11 cellular contexts compared by ENCODE assay signal in the genomic region with DNA sequence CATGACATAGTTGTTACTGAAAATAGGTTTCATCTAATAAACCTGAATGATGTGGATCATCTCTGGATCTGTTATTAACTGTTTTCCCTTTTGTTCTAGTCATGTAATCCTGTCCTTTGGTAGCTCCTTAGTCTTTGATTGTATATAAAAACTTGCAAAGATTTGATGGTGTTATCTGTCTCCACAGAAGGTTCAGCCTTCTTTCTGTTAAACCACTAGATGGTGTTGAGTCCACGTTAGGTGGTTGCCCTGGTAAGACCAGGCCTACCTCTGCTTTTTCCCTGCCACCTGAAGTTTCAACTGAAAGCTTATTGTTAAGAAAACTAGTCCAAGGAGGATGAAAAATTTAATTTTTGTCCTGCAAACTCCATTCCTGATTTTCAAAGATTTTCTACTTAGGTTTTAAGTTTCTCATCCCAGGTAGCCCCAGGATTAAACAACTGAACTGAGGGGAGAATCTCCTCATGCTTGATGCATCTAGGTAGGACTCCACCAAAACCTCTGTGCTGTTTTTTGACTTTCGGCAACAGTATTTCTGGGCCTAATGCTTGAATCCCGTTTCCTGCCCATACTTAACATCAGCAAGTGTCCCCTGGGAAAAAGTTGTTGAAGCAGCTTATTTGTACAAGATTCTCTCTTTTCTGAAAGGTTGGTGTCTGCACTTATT.
DNase-seq lines count a peak whose midpoint lies in the region; ATAC-seq and TF ChIP-seq lines count a peak whose summit lies in the region.
"Had no signal": no experiment of that assay in that cellular context is flagged by ENCODE, and none has a peak within 500 bp of the region (broad histone marks: within the 10 kb centered on the region; RNA-seq: fewer than 3 reads in every experiment).

No MANE protein-coding gene starts in this region.

- no peak overlapping the region for H3K27ac Mint-ChIP-seq in MCF 10A (ENCODE audit: low read depth, unreplicated experiment)
- peak overlapping the region; percentile 29 for H3K27ac Mint-ChIP-seq in stimulated activated effector memory CD8-positive, alpha-beta T cell treated with anti-CD3 and anti-CD28 coated beads, Interleukin-12 subunit alpha, Interleukin-12 subunit beta, amount 100 ng/mL, for 72 hours

- TF ChIP-seq CTCF in MCF 10A (IDR thresholded peaks at IDR 0.05; ENCODE audit: unreplicated experiment) (peak; percentile 41), breast epithelium (IDR thresholded peaks at IDR 0.05) (peak in 1 of 3 donors; percentile 8)

- peaks cover 31% of the 10 kb centered on the region for H3K36me3 Mint-ChIP-seq in MCF 10A (ENCODE audit: insufficient read depth, unreplicated experiment)
- H3K36me3 Mint-ChIP-seq in stimulated activated effector memory CD8-positive, alpha-beta T cell treated with anti-CD3 and anti-CD28 coated beads, Interleukin-12 subunit alpha, Interleukin-12 subunit beta, amount 100 ng/mL, for 72 hours = peaks cover 24% of the 10 kb centered on the region

- H3K9me3 Mint-ChIP-seq in MCF 10A (ENCODE audit: unreplicated experiment) = peaks cover 9% of the 10 kb centered on the region
- H3K9me3 Mint-ChIP-seq in stimulated activated effector memory CD8-positive, alpha-beta T cell treated with anti-CD3 and anti-CD28 coated beads, Interleukin-12 subunit alpha, Interleukin-12 subunit beta, amount 100 ng/mL, for 72 hours = peaks cover 3% of the 10 kb centered on the region

- TF ChIP-seq POLR2A in breast epithelium (IDR thresholded peaks at IDR 0.05) = no peak

- H3K27me3 Mint-ChIP-seq in MCF 10A (ENCODE audit: insufficient read depth, unreplicated experiment) = no peaks in the 10 kb centered on the region

- peaks cover 8% of the 10 kb centered on the region for H3K4me1 Mint-ChIP-seq in MCF 10A (ENCODE audit: insufficient read depth, unreplicated experiment)
- H3K4me1 Mint-ChIP-seq in stimulated activated effector memory CD8-positive, alpha-beta T cell treated with anti-CD3 and anti-CD28 coated beads, Interleukin-12 subunit alpha, Interleukin-12 subunit beta, amount 100 ng/mL, for 72 hours = peaks cover 33% of the 10 kb centered on the region

- no peaks in the 10 kb centered on the region for H3K9me3 ChIP-seq in breast epithelium

- POLR2A ChIA-PET in MCF 10A (lab: Yijun Ruan, JAX) = interaction anchor here (0.6 to 1.2 kb wide), 5 partner anchors 9 to 69 kb away, joined by 3 to 5 read pairs (median 4); partner anchors contain the start of gene RICTOR

- intact Hi-C loops in MCF 10A (cut with micrococcal nuclease) = loop anchor here (1.0 to 5.0 kb wide), 5 partner anchors 75 to 277 kb away; partner anchors contain the start of gene FYB1
- intact Hi-C loops in breast epithelium (cut with DNase I; ENCODE audit: low total_unique reads) = loop anchor here (10.0 kb wide), 1 partner anchor 69 kb away; the partner anchor contains the start of gene RICTOR

- peak; percentile 37 for DNase-seq in MCF 10A (ENCODE audit: unreplicated experiment)
- DNase-seq in breast epithelium (ENCODE audit: low spot score in 2 of 2) = no peak
- DNase-seq in fibroblast of peridontal ligament (ENCODE audit: extremely low read depth) = peak; percentile 30
- DNase-seq in stimulated activated effector memory CD8-positive, alpha-beta T cell treated with anti-CD3 and anti-CD28 coated beads, Interleukin-12 subunit alpha, Interleukin-12 subunit beta, amount 100 ng/mL, for 72 hours (ENCODE audit: low spot score in 2 of 2) = no peak
- DNase-seq in GM19238 (ENCODE audit: insufficient read length, low spot score) = no peak
- DNase-seq in NCI-H2196 (lab: John Stamatoyannopoulos, UW; ENCODE audit: unreplicated experiment) = no peak
- DNase-seq: activated T-cell treated with anti-CD3 and anti-CD28 coated beads, Interleukin-2, amount 50 U/mL, for 1 hour; left cardiac atrium; NCI-H2227 treated with DMSO at 0.1 percent for 48 hours had no signal

- CTCF ChIA-PET in MCF 10A (lab: Yijun Ruan, JAX) = interaction anchor here (0.6 to 3.2 kb wide), 15 partner anchors 9 to 280 kb away, joined by 3 to 13 read pairs (median 3); no protein-coding TSS in a partner anchor

- no peaks in the 10 kb centered on the region for H3K4me1 ChIP-seq in breast epithelium

- H3K27ac ChIP-seq in breast epithelium = no peak overlapping the region

- H3K36me3 ChIP-seq in breast epithelium = no peaks in the 10 kb centered on the region

- ATAC-seq in SK-N-SH treated with all-trans-retinoic acid at 6 μM for 48 hours (peak; percentile 44; the same call in 1 of the 3 replicates), HG02840 (IDR thresholded peaks at IDR 0.05; ENCODE audit: low FRiP score, unreplicated experiment) (no peak)
- no peak for ATAC-seq in stimulated activated effector memory CD8-positive, alpha-beta T cell treated with anti-CD3 and anti-CD28 coated beads, Interleukin-12 subunit alpha, Interleukin-12 subunit beta, amount 100 ng/mL, for 72 hours

- no TSS peak for BruUV-seq in MCF 10A (replicated peaks; lab: Mats Ljungman, UMichigan)

- no peak overlapping the region for H3K4me3 ChIP-seq in breast epithelium

- no peaks in the 10 kb centered on the region for H3K27me3 ChIP-seq in breast epithelium

- H3K4me3 Mint-ChIP-seq in MCF 10A (ENCODE audit: unreplicated experiment) = no peak overlapping the region
- no peak overlapping the region for H3K4me3 Mint-ChIP-seq in stimulated activated effector memory CD8-positive, alpha-beta T cell treated with anti-CD3 and anti-CD28 coated beads, Interleukin-12 subunit alpha, Interleukin-12 subunit beta, amount 100 ng/mL, for 72 hours

TF ChIP-seq in SK-N-SH treated with all-trans-retinoic acid at 6 μM for 48 hours, 23 proteins besides CTCF, POLR2A, EP300 and RAD21:
- TF ChIP-seq ARNTL (CRISPR knock-in tag; IDR thresholded peaks at IDR 0.05; ENCODE audit: borderline replicate concordance, low read depth) (no peak), RARB (CRISPR knock-in tag; IDR thresholded peaks at IDR 0.05) (no peak), ZNF8 (CRISPR knock-in tag; IDR thresholded peaks at IDR 0.05) (no peak), PATZ1 (CRISPR knock-in tag; IDR thresholded peaks at IDR 0.05; ENCODE audit: borderline replicate concordance) (no peak), ZNF70 (CRISPR knock-in tag; IDR thresholded peaks at IDR 0.05) (no peak), TCF4 (CRISPR knock-in tag; IDR thresholded peaks at IDR 0.05; ENCODE audit: borderline replicate concordance) (no peak), TOX (CRISPR knock-in tag; IDR thresholded peaks at IDR 0.05; ENCODE audit: borderline replicate concordance) (no peak), SNAI2 (CRISPR knock-in tag; IDR thresholded peaks at IDR 0.05) (no peak), OSR1 (CRISPR knock-in tag; IDR thresholded peaks at IDR 0.05) (no peak), ISL1 (CRISPR knock-in tag; IDR thresholded peaks at IDR 0.05) (no peak)
- TF ChIP-seq, protein P1, sequence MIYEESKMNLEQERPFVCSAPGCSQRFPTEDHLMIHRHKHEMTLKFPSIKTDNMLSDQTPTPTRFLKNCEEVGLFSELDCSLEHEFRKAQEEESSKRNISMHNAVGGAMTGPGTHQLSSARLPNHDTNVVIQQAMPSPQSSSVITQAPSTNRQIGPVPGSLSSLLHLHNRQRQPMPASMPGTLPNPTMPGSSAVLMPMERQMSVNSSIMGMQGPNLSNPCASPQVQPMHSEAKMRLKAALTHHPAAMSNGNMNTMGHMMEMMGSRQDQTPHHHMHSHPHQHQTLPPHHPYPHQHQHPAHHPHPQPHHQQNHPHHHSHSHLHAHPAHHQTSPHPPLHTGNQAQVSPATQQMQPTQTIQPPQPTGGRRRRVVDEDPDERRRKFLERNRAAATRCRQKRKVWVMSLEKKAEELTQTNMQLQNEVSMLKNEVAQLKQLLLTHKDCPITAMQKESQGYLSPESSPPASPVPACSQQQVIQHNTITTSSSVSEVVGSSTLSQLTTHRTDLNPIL (CRISPR knock-in tag; IDR thresholded peaks at IDR 0.05; ENCODE audit: low read depth) = no peak

Comparison
In these comparisons a context has a peak if more than half of its experiments do, and no peak if none do; other contexts are left out.
1. DNase-seq: peak in MCF 10A (single experiment) and fibroblast of peridontal ligament (single experiment); none in breast epithelium (0 of 2), stimulated activated effector memory CD8-positive, alpha-beta T cell treated with anti-CD3 and anti-CD28 coated beads, Interleukin-12 subunit alpha, Interleukin-12 subunit beta, amount 100 ng/mL, for 72 hours (0 of 2), GM19238 (single experiment) and NCI-H2196 (single experiment).